ENCODE assay signal across 18 cellular contexts in genomic region chr1:54028306-54029251, GRCh38. TPM values are rescaled to one million over a fixed set of nuclear protein-coding genes. Genes with fewer than 3 reads are reported as not detected.
DNase-seq lines count a peak whose midpoint lies in the region; ATAC-seq and TF ChIP-seq lines count a peak whose summit lies in the region.
"Had no signal": no experiment of that assay in that cellular context is flagged by ENCODE, and none has a peak within 500 bp of the region (broad histone marks: within the 10 kb centered on the region; RNA-seq: fewer than 3 reads in every experiment).

No MANE protein-coding gene starts in this region.

- peaks cover 28% of the 10 kb centered on the region for H3K36me3 ChIP-seq in mesodermal cell (ENCODE audit: control insufficient read depth, insufficient read depth, low read length)
- no peaks in the 10 kb centered on the region for H3K36me3 ChIP-seq in testis (ENCODE audit: low read depth, missing control alignments)
- peaks cover 6% of the 10 kb centered on the region; the same call in 1 of the 2 replicates for H3K36me3 ChIP-seq in HAP-1 (replicated peaks)

- H3K27me3 ChIP-seq in testis, result no peaks in the 10 kb centered on the region
- H3K27me3 ChIP-seq in HAP-1 (ENCODE audit: low read depth), result no peaks in the 10 kb centered on the region
- H3K27me3 ChIP-seq: adrenal gland, right lobe of liver had no signal

- ATAC-seq in GM19455 (IDR thresholded peaks at IDR 0.05; ENCODE audit: unreplicated experiment), result no peak
- ATAC-seq: A549, GM23338 had no signal

- DNase-seq in activated CD8-positive, alpha-beta memory T cell treated with anti-CD3 and anti-CD28 coated beads for 24 hours, result peak; percentile 17
- DNase-seq in activated CD8-positive, alpha-beta memory T cell treated with anti-CD3 and anti-CD28 coated beads, Interleukin-2, amount 50 U/mL, for 4 hours, result no peak
- DNase-seq in fibroblast of villous mesenchyme (ENCODE audit: low read depth), result peak; percentile 22
- DNase-seq in testis, result no peak
- DNase-seq in middle frontal gyrus (ENCODE audit: extremely low spot score, low spot score), result no peak
- no peak for DNase-seq in HAP-1 (ENCODE audit: low spot score in 2 of 2)
- DNase-seq: activated CD4-positive, alpha-beta T cell treated with anti-CD3 and anti-CD28 coated beads, Interleukin-2, amount 10 ng/mL, durations not matched to agents 7 days and 5 days; NCI-H524 treated with DMSO at 0.1 percent for 48 hours; right lobe of liver; stimulated activated naive CD4-positive, alpha-beta T cell had no signal

- peak overlapping the region; percentile 37 for H3K27ac ChIP-seq in mesodermal cell (ENCODE audit: low read depth, low read length, severe bottlenecking)
- H3K27ac ChIP-seq in testis, result peak overlapping the region; percentile 11 to 26
- H3K27ac ChIP-seq: A549, adrenal gland, KMS-11, right lobe of liver had no signal

- no peak for TF ChIP-seq CTCF in fibroblast of villous mesenchyme (IDR thresholded peaks at IDR 0.05; ENCODE audit: insufficient read depth, low read depth, low read length)
- no peak for TF ChIP-seq CTCF in testis (IDR thresholded peaks at IDR 0.05)

- intact Hi-C loops in testis (cut with DNase I; ENCODE audit: low total_unique reads), result no loop called here

- peaks cover 10% of the 10 kb centered on the region for H3K4me1 ChIP-seq in mesodermal cell (ENCODE audit: control insufficient read depth, insufficient read depth, low read length, poor library complexity, severe bottlenecking)
- peaks cover 3% of the 10 kb centered on the region for H3K4me1 ChIP-seq in testis
- H3K4me1 ChIP-seq in HAP-1, result no peaks in the 10 kb centered on the region
- H3K4me1 ChIP-seq: A549 had no signal

- no peaks in the 10 kb centered on the region for H3K9me3 ChIP-seq in mesodermal cell (ENCODE audit: control insufficient read depth, low read length)
- H3K9me3 ChIP-seq in testis, result no peaks in the 10 kb centered on the region
- H3K9me3 ChIP-seq in HAP-1, result no peaks in the 10 kb centered on the region
- H3K9me3 ChIP-seq: A549, adrenal gland, right lobe of liver had no signal

- WGBS in mesodermal cell (ENCODE audit: insufficient coverage in 2 of 2), 2 experiments, result 91 to 94% methylated on average over 3 of the region's 3 CpGs
- 75 to 80% methylated on average over 3 of the region's 3 CpGs for WGBS in testis, 2 donors

- no peak for TF ChIP-seq POLR2A in testis (IDR thresholded peaks at IDR 0.05)

- in situ Hi-C loops in HAP-1 (cut with MboI; ENCODE audit: low sequenced_read_pairs), result no loop called here

- H3K4me3 ChIP-seq in fibroblast of villous mesenchyme (ENCODE audit: low read depth, low read length) (no peak overlapping the region), mesodermal cell (ENCODE audit: extremely low read depth, insufficient read depth, low read length, poor library complexity, severe bottlenecking) (no peak overlapping the region), testis (no peak overlapping the region), HAP-1 (no peak overlapping the region)
- H3K4me3 ChIP-seq: A549, adrenal gland, GM23338, right lobe of liver had no signal

RNA-seq across cellular contexts. Expression of gene LDLRAD1, which starts 10.6 kb away (rescaled TPM):
- not detected in 2 replicates for total RNA-seq in fibroblast of villous mesenchyme
- polyA plus RNA-seq in mesodermal cell (2013, experiment 1 of 2), result not detected
- polyA plus RNA-seq in mesodermal cell (2013, experiment 2 of 2), result not detected
- 1 to 10 TPM in 1 of 2 donors, under 1 TPM in 1; 0.81 to 1.2 TPM for total RNA-seq in testis
- polyA plus RNA-seq in testis (ENCODE audit: insufficient read depth, low read depth, low replicate concordance), result 1.1 TPM
- total RNA-seq: activated CD4-positive, alpha-beta T cell treated with anti-CD3 and anti-CD28 coated beads, Interleukin-2, amount 10 ng/mL, durations not matched to agents 7 days and 5 days; dermis microvascular lymphatic vessel endothelial cell; GM23338; RPMI7951 had no signal
- polyA plus RNA-seq: GM23338 had no signal

RNA-seq across cellular contexts. Expression of gene TMEM59, which starts 24.4 kb away (rescaled TPM):
- 156 and 237 TPM in 2 replicates for total RNA-seq in fibroblast of villous mesenchyme
- 256 TPM for polyA plus RNA-seq in mesodermal cell (2013, experiment 1 of 2)
- 261 TPM for polyA plus RNA-seq in mesodermal cell (2013, experiment 2 of 2)
- total RNA-seq in testis, result 100 to 1,000 TPM; 209 to 289 TPM
- polyA plus RNA-seq in testis (ENCODE audit: insufficient read depth, low read depth, low replicate concordance), result 338 TPM

RNA-seq across cellular contexts. Expression of gene TCEANC2, which starts 24.8 kb away (rescaled TPM):
- total RNA-seq in fibroblast of villous mesenchyme, result 1.9 and 3.0 TPM in 2 replicates
- polyA plus RNA-seq in mesodermal cell (2013, experiment 1 of 2), result 5.4 TPM
- polyA plus RNA-seq in mesodermal cell (2013, experiment 2 of 2), result 4.1 TPM
- 10 to 100 TPM; 10.7 to 16.1 TPM for total RNA-seq in testis
- polyA plus RNA-seq in testis (ENCODE audit: insufficient read depth, low read depth, low replicate concordance), result 14.1 TPM

Comparison
In these comparisons a context has a peak if more than half of its experiments do, and no peak if none do; other contexts are left out.
1. DNase-seq: peak in activated CD8-positive, alpha-beta memory T cell treated with anti-CD3 and anti-CD28 coated beads for 24 hours (single experiment) and fibroblast of villous mesenchyme (single experiment); none in activated CD8-positive, alpha-beta memory T cell treated with anti-CD3 and anti-CD28 coated beads, Interleukin-2, amount 50 U/mL, for 4 hours (single experiment), testis (single experiment), middle frontal gyrus (single experiment) and HAP-1 (0 of 2).